13 cellular contexts compared by ENCODE assay signal in genomic region chr12:68633614-68634558, GRCh38. TPM values are rescaled to one million over a fixed set of nuclear protein-coding genes. Genes with fewer than 3 reads are reported as not detected.
DNase-seq lines count a peak whose midpoint lies in the region; ATAC-seq, FAIRE-seq and TF ChIP-seq lines count a peak whose summit lies in the region.
"Had no signal": no experiment of that assay in that cellular context is flagged by ENCODE, and none has a peak within 500 bp of the region (broad histone marks: within the 10 kb centered on the region; RNA-seq: fewer than 3 reads in every experiment).

No MANE protein-coding gene starts in this region.

- FAIRE-seq in GM19239 (lab: Jason Lieb, UNC), result no peak
- no peak for FAIRE-seq in H54 (lab: Jason Lieb, UNC)

- no peak for TF ChIP-seq CTCF in brain (conservative IDR thresholded peaks at IDR 0.05)

- H3K9ac ChIP-seq in BLaER1, result peak overlapping the region; percentile 37; the same call in 1 of the 2 replicates

- DNase-seq in GM19239 (ENCODE audit: insufficient read length, low spot score) (no peak), NCI-H187 (lab: John Stamatoyannopoulos, UW) (no peak), H54 (ENCODE audit: insufficient read length, low spot score) (no peak)
- no peak for DNase-seq in stimulated activated CD4-positive, alpha-beta T cell treated with anti-CD3 and anti-CD28 coated beads, Interleukin-1b, Interleukin-23, amount 100 ng/mL, for 48 hours
- DNase-seq: BE2C, glutamatergic neuron, mammary epithelial cell had no signal

- H3K27ac ChIP-seq in BLaER1, result peak overlapping the region; percentile 62
- H3K27ac ChIP-seq: right atrium auricular region had no signal

- H3K27ac Mint-ChIP-seq in brain, result peak overlapping the region in 4 of 5 experiments; percentile 9 to 82 (median 24)
- H3K27ac Mint-ChIP-seq: activated T-helper 2 cell treated with anti-CD3 and anti-CD28 coated beads, Interferon-gamma antibody, Interleukin-2, Interleukin-4, amounts not matched to agents 10 μg/mL and 5 μg/mL and 100 μg/mL, durations not matched to agents 14 hours and 24 hours and 36 hours had no signal

- peaks cover 22% of the 10 kb centered on the region; the same call in 1 of the 2 replicates for H3K36me3 ChIP-seq in BLaER1
- H3K36me3 ChIP-seq: BE2C, right atrium auricular region had no signal

- ATAC-seq in GM18867 (IDR thresholded peaks at IDR 0.05; ENCODE audit: unreplicated experiment) (peak; percentile 40), HG03432 (IDR thresholded peaks at IDR 0.05; ENCODE audit: unreplicated experiment) (peak; percentile 38)

- no peak for TF ChIP-seq POLR2A in H54 (IDR thresholded peaks at IDR 0.05; ENCODE audit: low read depth, low read length)

- H3K4me2 ChIP-seq in BLaER1, result peak overlapping the region; percentile 58

- no peaks in the 10 kb centered on the region for H3K9me3 ChIP-seq in BLaER1
- H3K9me3 ChIP-seq: BE2C, right atrium auricular region had no signal

- H3K27me3 ChIP-seq in BLaER1, result no peaks in the 10 kb centered on the region
- H3K27me3 ChIP-seq: BE2C, right atrium auricular region had no signal

- no peak overlapping the region for H3K4me3 Mint-ChIP-seq in brain

- peaks cover 98% of the 10 kb centered on the region for H3K4me1 ChIP-seq in BLaER1
- H3K4me1 ChIP-seq: BE2C had no signal

- peak overlapping the region; percentile 33; the same call in 1 of the 2 replicates for H3K4me3 ChIP-seq in BLaER1
- H3K4me3 ChIP-seq: right atrium auricular region had no signal

- H3K9me3 Mint-ChIP-seq in brain, result peaks cover 0 to 1% (median 0%) of the 10 kb centered on the region in 5 experiments
- H3K9me3 Mint-ChIP-seq: activated T-helper 2 cell treated with anti-CD3 and anti-CD28 coated beads, Interferon-gamma antibody, Interleukin-2, Interleukin-4, amounts not matched to agents 10 μg/mL and 5 μg/mL and 100 μg/mL, durations not matched to agents 14 hours and 24 hours and 36 hours had no signal

- H3K27me3 Mint-ChIP-seq in brain, result no peaks in the 10 kb centered on the region

- H4K20me1 ChIP-seq in BLaER1, result peaks cover 100% of the 10 kb centered on the region

- peaks cover 50% of the 10 kb centered on the region for H3K4me1 Mint-ChIP-seq in brain

- H3K36me3 Mint-ChIP-seq in brain, result peaks cover 14% of the 10 kb centered on the region

RNA-seq across cellular contexts. Expression of gene RAP1B, which starts 23.2 kb away (rescaled TPM):
- polyA plus RNA-seq in brain (ENCODE audit: insufficient read depth, low read depth, low replicate concordance), result 124 TPM

RNA-seq across cellular contexts. Expression of gene NUP107, which starts 52.9 kb away (rescaled TPM):
- 20.6 TPM for polyA plus RNA-seq in brain (ENCODE audit: insufficient read depth, low read depth, low replicate concordance)
